Comparison of ENCODE assay signal across 24 cellular contexts in the genomic region with DNA sequence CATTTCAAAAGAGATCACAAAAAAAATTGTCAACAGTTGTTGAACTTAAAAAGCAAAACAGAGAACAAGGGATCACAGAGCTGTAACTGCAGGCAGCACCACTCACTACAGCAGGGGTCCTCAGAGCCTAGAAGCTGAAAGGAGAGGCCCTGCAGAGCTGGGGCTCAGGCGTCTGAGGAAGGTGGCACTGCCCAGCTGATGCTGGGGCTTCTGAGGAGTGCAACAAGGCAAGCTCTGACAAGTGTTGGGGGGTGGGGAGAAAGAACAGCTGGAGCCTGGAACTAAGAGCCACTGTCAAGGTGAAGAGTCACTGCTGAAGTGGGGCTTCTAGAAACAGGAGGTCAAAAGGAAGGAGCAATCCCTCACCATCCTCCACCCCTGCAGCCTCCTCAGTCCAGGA. TPM values are rescaled to one million over a fixed set of nuclear protein-coding genes. Genes with fewer than 3 reads are reported as not detected.
DNase-seq lines count a peak whose midpoint lies in the region; ATAC-seq and TF ChIP-seq lines count a peak whose summit lies in the region.
"Had no signal": no experiment of that assay in that cellular context is flagged by ENCODE, and none has a peak within 500 bp of the region (broad histone marks: within the 10 kb centered on the region; RNA-seq: fewer than 3 reads in every experiment).

No MANE protein-coding gene starts in this region.

- H3K27me3 ChIP-seq in foreskin keratinocyte, result no peaks in the 10 kb centered on the region
- H3K27me3 ChIP-seq: brain microvascular endothelial cell, testis had no signal

- no peak overlapping the region for H3K27ac ChIP-seq in foreskin keratinocyte
- H3K27ac ChIP-seq: brain microvascular endothelial cell, testis had no signal

- peak; percentile 55 for ATAC-seq in foreskin keratinocyte
- ATAC-seq: right cardiac atrium had no signal

- no peak for TF ChIP-seq CTCF in foreskin keratinocyte (conservative IDR thresholded peaks at IDR 0.05)

- no peaks in the 10 kb centered on the region for H3K4me1 ChIP-seq in foreskin keratinocyte
- H3K4me1 ChIP-seq: BE2C, Caco-2, testis had no signal

- peak; percentile 17 for DNase-seq in NCI-H510A treated with DMSO at 0.1 percent for 48 hours (lab: John Stamatoyannopoulos, UW)
- DNase-seq in NCI-H510A (lab: John Stamatoyannopoulos, UW), result no peak
- peak; percentile 82 for DNase-seq in NCI-H345 treated with DMSO at 0.1 percent for 48 hours (lab: John Stamatoyannopoulos, UW; ENCODE audit: unreplicated experiment)
- peak in 1 of 2 donors; percentile 22 for DNase-seq in foreskin keratinocyte
- DNase-seq in smooth muscle cell of the brain vasculature (ENCODE audit: low read depth, low spot score), result peak; percentile 17
- no peak for DNase-seq in NCI-H1048 (lab: John Stamatoyannopoulos, UW)
- DNase-seq in Kasumi-1 (lab: John Stamatoyannopoulos, UW), result no peak
- no peak for DNase-seq in ecto neural progenitor cell (ENCODE audit: low spot score)
- DNase-seq: activated CD4-positive, alpha-beta T cell treated with anti-CD3 and anti-CD28 coated beads, Interleukin-2, amount 50 U/mL, for 1 hour; activated gamma-delta T cell; BE2C; brain microvascular endothelial cell; Caco-2; HFFc6; hippocampal formation; mammary epithelial cell; NCI-H1930; NCI-H524 treated with DMSO at 0.1 percent for 48 hours; right cardiac atrium; SHP77 treated with DMSO at 0.1 percent for 48 hours; stimulated activated CD4-positive, alpha-beta T cell treated with anti-CD3 and anti-CD28 coated beads, Interleukin-15, amount 100 ng/mL, for 24 hours; T-helper 1 cell; testis had no signal

RNA-seq across cellular contexts. Expression of a gene that starts 46.2 kb away (rescaled TPM):
- total RNA-seq in foreskin keratinocyte, result 1.1 and 1.4 TPM in 2 replicates
- polyA plus RNA-seq in foreskin keratinocyte, result 0.85 and 0.87 TPM in 2 replicates
- total RNA-seq: osteocyte had no signal

Comparison
In these comparisons a context has a peak if more than half of its experiments do, and no peak if none do; other contexts are left out.
1. DNase-seq: peak in NCI-H510A treated with DMSO at 0.1 percent for 48 hours (single experiment), NCI-H345 treated with DMSO at 0.1 percent for 48 hours (single experiment) and smooth muscle cell of the brain vasculature (single experiment); none in NCI-H510A (single experiment), NCI-H1048 (single experiment), Kasumi-1 (0 of 2) and ecto neural progenitor cell (single experiment).